2 cellular contexts compared by ENCODE assay signal in the genomic region with DNA sequence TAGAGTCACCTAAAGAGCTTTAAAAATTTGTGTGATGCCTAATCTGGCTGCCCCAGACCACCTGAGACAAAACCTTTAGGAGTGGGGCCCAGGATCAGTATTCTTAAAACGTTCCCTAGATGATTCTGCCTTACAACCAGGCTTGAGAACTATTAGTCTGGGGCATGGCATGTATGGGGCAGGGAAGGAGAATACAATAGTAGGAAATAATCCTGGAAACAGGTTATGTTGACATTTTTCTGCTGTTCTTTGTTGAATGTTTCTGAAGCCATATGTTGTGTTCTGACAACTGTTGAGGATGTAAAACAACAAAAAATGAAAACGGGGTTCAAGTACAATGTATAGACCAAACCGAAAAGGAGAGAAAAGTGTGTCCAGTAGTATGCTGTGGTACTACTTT.
TF ChIP-seq lines count a peak whose summit lies in the region.

No MANE protein-coding gene starts in this region.

TF ChIP-seq in GM12878, 131 proteins besides CTCF, POLR2A, EP300 and RAD21:
- TF ChIP-seq, protein P1, sequence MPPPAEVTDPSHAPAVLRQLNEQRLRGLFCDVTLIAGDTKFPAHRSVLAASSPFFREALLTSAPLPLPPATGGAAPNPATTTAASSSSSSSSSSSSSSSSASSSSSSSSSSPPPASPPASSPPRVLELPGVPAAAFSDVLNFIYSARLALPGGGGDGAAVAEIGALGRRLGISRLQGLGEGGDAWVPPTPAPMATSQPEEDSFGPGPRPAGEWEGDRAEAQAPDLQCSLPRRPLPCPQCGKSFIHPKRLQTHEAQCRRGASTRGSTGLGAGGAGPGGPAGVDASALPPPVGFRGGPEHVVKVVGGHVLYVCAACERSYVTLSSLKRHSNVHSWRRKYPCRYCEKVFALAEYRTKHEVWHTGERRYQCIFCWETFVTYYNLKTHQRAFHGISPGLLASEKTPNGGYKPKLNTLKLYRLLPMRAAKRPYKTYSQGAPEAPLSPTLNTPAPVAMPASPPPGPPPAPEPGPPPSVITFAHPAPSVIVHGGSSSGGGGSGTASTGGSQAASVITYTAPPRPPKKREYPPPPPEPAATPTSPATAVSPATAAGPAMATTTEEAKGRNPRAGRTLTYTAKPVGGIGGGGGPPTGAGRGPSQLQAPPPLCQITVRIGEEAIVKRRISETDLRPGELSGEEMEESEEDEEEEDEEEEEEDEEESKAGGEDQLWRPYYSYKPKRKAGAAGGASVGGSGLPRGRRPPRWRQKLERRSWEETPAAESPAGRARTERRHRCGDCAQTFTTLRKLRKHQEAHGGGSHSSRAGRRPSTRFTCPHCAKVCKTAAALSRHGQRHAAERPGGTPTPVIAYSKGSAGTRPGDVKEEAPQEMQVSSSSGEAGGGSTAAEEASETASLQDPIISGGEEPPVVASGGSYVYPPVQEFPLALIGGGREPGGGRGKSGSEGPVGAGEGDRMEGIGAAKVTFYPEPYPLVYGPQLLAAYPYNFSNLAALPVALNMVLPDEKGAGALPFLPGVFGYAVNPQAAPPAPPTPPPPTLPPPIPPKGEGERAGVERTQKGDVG (CRISPR knock-in tag; IDR thresholded peaks at IDR 0.05) = no peak
- TF ChIP-seq HDGF (IDR thresholded peaks at IDR 0.05) = no peak
- TF ChIP-seq FOS (IDR thresholded peaks at IDR 0.05; ENCODE audit: borderline replicate concordance, extremely low read depth, insufficient read length) = no peak
- TF ChIP-seq JUNB (IDR thresholded peaks at IDR 0.05) = no peak

TF ChIP-seq in endothelial cell of umbilical vein, 7 proteins besides CTCF, POLR2A, EP300 and RAD21:
- no peak for TF ChIP-seq JUN (IDR thresholded peaks at IDR 0.05; ENCODE audit: borderline replicate concordance, insufficient read depth, insufficient read length, low read depth)
- TF ChIP-seq POLR2AphosphoS5 (IDR thresholded peaks at IDR 0.05; ENCODE audit: insufficient read depth, low read depth, low read length) = no peak
- no peak for TF ChIP-seq GATA2 (IDR thresholded peaks at IDR 0.05; ENCODE audit: insufficient read depth, insufficient read length, low read depth, low read length)
- TF ChIP-seq, protein P2, sequence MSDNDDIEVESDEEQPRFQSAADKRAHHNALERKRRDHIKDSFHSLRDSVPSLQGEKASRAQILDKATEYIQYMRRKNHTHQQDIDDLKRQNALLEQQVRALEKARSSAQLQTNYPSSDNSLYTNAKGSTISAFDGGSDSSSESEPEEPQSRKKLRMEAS (IDR thresholded peaks at IDR 0.05; ENCODE audit: insufficient read depth, insufficient read length) = no peak
- TF ChIP-seq EZH2 (IDR thresholded peaks at IDR 0.05; ENCODE audit: borderline replicate concordance, low read depth, low read length, severe bottlenecking) = no peak
- no peak for TF ChIP-seq MYC (IDR thresholded peaks at IDR 0.05; ENCODE audit: low read depth, low read length)
- TF ChIP-seq FOS (IDR thresholded peaks at IDR 0.05; ENCODE audit: borderline replicate concordance, insufficient read depth, low read length) = no peak
